ENCODE assay signal across 13 cellular contexts in genomic region chr21:38646213-38646837, GRCh38.
DNase-seq lines count a peak whose midpoint lies in the region; ATAC-seq, FAIRE-seq and TF ChIP-seq lines count a peak whose summit lies in the region.
"Had no signal": no experiment of that assay in that cellular context is flagged by ENCODE, and none has a peak within 500 bp of the region (broad histone marks: within the 10 kb centered on the region; RNA-seq: fewer than 3 reads in every experiment).

No MANE protein-coding gene starts in this region.

- no peak overlapping the region for H3K27ac ChIP-seq in K562 (ENCODE audit: extremely low read depth, low read depth, low read length)
- H3K27ac ChIP-seq: thyroid gland had no signal

- ATAC-seq in K562 (no peak), omental fat pad (ENCODE audit: low FRiP score) (peak; percentile 41), GM18517 (IDR thresholded peaks at IDR 0.05; ENCODE audit: unreplicated experiment) (no peak)

- no peaks in the 10 kb centered on the region for H3K36me3 Mint-ChIP-seq in HFFc6 (ENCODE audit: low read depth)

- POLR2A ChIA-PET in K562 (lab: Yijun Ruan, JAX): interaction anchor here (0.6 kb wide), 2 partner anchors 9 to 1303 kb away, joined by 3 to 4 read pairs; no protein-coding TSS in a partner anchor

- peaks cover 23 to 28% of the 10 kb centered on the region in 2 experiments for H3K27me3 ChIP-seq in K562 (ENCODE audit: control insufficient read depth in 2 of 2, insufficient read depth in 2 of 2, low read length in 2 of 2)
- H3K27me3 ChIP-seq: thyroid gland had no signal

- TF ChIP-seq CTCF in HFFc6 (IDR thresholded peaks at IDR 0.05) (no peak), K562 (IDR thresholded peaks at IDR 0.05 in 2 of 3, conservative IDR thresholded peaks at IDR 0.05 in 1 of 3; ENCODE audit: insufficient read depth in 2 of 3, low read depth in 1 of 3, low read length in 3 of 3) (no peak), omental fat pad (IDR thresholded peaks at IDR 0.05) (no peak)

- TF ChIP-seq POLR2A in K562 (conservative IDR thresholded peaks at IDR 0.05) (no peak), GM12891 (IDR thresholded peaks at IDR 0.05; ENCODE audit: low read depth, low read length) (no peak)

- no peak overlapping the region for H3K4me3 ChIP-seq in K562
- H3K4me3 ChIP-seq: thyroid gland had no signal

- H3K9me3 ChIP-seq in K562 (replicated peaks; ENCODE audit: control insufficient read depth, insufficient read depth, low read depth, low read length): no peaks in the 10 kb centered on the region
- H3K9me3 ChIP-seq: Caco-2, thyroid gland had no signal

- in situ Hi-C loops in K562 (cut with MboI): no loop called here

- 3% methylated on average over 5 of the region's 5 CpGs for WGBS in K562 (ENCODE audit: insufficient coverage, low coverage, missing lambda C conversion rate)

- H3K27ac Mint-ChIP-seq in HFFc6: peak overlapping the region; percentile 67; the same call in 1 of the 2 replicates
- H3K27ac Mint-ChIP-seq: activated B cell treated with CpG ODN at 0.5 μM for 24 hours had no signal

- peak overlapping the region; percentile 43 for H3K4me3 Mint-ChIP-seq in HFFc6
- H3K4me3 Mint-ChIP-seq: activated B cell treated with CpG ODN at 0.5 μM for 24 hours had no signal

- H3K4me1 ChIP-seq in K562 (replicated peaks in 1 of 2; ENCODE audit: control insufficient read depth in 2 of 2, insufficient read depth in 2 of 2, low read length in 2 of 2): peaks cover 0 to 2% of the 10 kb centered on the region in 2 experiments; a peak in 2 of 5 replicates
- H3K4me1 ChIP-seq: Caco-2, thyroid gland had no signal

- peaks cover 28% of the 10 kb centered on the region for H3K4me1 Mint-ChIP-seq in HFFc6 (ENCODE audit: low read depth)
- H3K4me1 Mint-ChIP-seq: activated B cell treated with CpG ODN at 0.5 μM for 24 hours had no signal

- CTCF ChIA-PET in K562 (lab: Yijun Ruan, JAX; ENCODE audit: low intra/inter-chr PET ratio): no interaction called here

- no peak overlapping the region for H2AFZ ChIP-seq in K562 (ENCODE audit: low read depth, low read length)

- H3K9me3 Mint-ChIP-seq in HFFc6: no peaks in the 10 kb centered on the region
- H3K9me3 Mint-ChIP-seq: activated B cell treated with CpG ODN at 0.5 μM for 24 hours had no signal

- no peak for TF ChIP-seq EP300 in K562 (IDR thresholded peaks at IDR 0.05; ENCODE audit: low read length)

- H3K36me3 ChIP-seq in K562 (ENCODE audit: control insufficient read depth, insufficient read depth, low read length): no peaks in the 10 kb centered on the region
- H3K36me3 ChIP-seq: thyroid gland had no signal

- peaks cover 33% of the 10 kb centered on the region for H3K27me3 Mint-ChIP-seq in HFFc6 (ENCODE audit: insufficient read depth)
- H3K27me3 Mint-ChIP-seq: activated B cell treated with CpG ODN at 0.5 μM for 24 hours had no signal

- H4K20me1 ChIP-seq in K562 (replicated peaks; ENCODE audit: control insufficient read depth, insufficient read depth, low read length): no peaks in the 10 kb centered on the region; the same call in 1 of the 2 replicates

- intact Hi-C loops in K562 (cut with micrococcal nuclease): no loop called here

- no peak overlapping the region for H3K4me2 ChIP-seq in K562 (ENCODE audit: insufficient read depth, low read length)

- no TSS peak for BruUV-seq in K562 (replicated peaks; lab: Mats Ljungman, UMichigan)

- no peak overlapping the region for H3K9ac ChIP-seq in K562 (ENCODE audit: insufficient read depth in 1 of 2, low read depth in 2 of 2, low read length in 2 of 2)

- H3K79me2 ChIP-seq in K562 (ENCODE audit: control insufficient read depth, insufficient read depth, low read length): no peaks in the 10 kb centered on the region

- DNase-seq in Daoy (ENCODE audit: low read depth): peak; percentile 80
- peak; percentile 59 for DNase-seq in HFFc6
- no peak for DNase-seq in K562 (ENCODE audit: extremely low read depth in 1 of 4, low spot score in 3 of 4)
- DNase-seq in omental fat pad (ENCODE audit: low spot score): no peak
- DNase-seq in germinal center (ENCODE audit: low spot score): no peak
- DNase-seq in GM12891 (ENCODE audit: insufficient read length, low spot score): no peak
- DNase-seq: activated B cell treated with CpG ODN at 0.5 μM for 24 hours, activated gamma-delta T cell treated with Interleukin-2 at 50 U/mL for 16 hours, Caco-2, islet precursor cell, Kasumi-1, thyroid gland had no signal

- TF ChIP-seq RAD21 in K562 (CRISPR knock-in tag; conservative IDR thresholded peaks at IDR 0.05 in 1 of 2, IDR thresholded peaks at IDR 0.05 in 1 of 2): no peak

- no peak for FAIRE-seq in K562 (lab: Jason Lieb, UNC)
- FAIRE-seq in GM12891 (lab: Jason Lieb, UNC): no peak

- H3K9me1 ChIP-seq in K562 (ENCODE audit: control insufficient read depth, insufficient read depth, low read length): no peaks in the 10 kb centered on the region

TF ChIP-seq in K562, 482 proteins besides CTCF, POLR2A, EP300 and RAD21:
- no peak for TF ChIP-seq STAT5A (IDR thresholded peaks at IDR 0.05; ENCODE audit: borderline replicate concordance, low read length)
- TF ChIP-seq EGR1 (conservative IDR thresholded peaks at IDR 0.05): peak; percentile 35; the same call in 1 of the 2 replicates

TF ChIP-seq in GM12891, 5 proteins besides CTCF, POLR2A, EP300 and RAD21:
- TF ChIP-seq SPI1 (IDR thresholded peaks at IDR 0.05; ENCODE audit: low read depth, low read length): no peak
- TF ChIP-seq POU2F2 (IDR thresholded peaks at IDR 0.05; ENCODE audit: low read depth, low read length): no peak
- TF ChIP-seq PAX5 (IDR thresholded peaks at IDR 0.05; ENCODE audit: insufficient read depth, low read length, severe bottlenecking): no peak
- no peak for TF ChIP-seq TAF1 (IDR thresholded peaks at IDR 0.05; ENCODE audit: low read depth, low read length)
- TF ChIP-seq POLR2AphosphoS5 (IDR thresholded peaks at IDR 0.05; ENCODE audit: low read depth, low read length): no peak

Comparison
In these comparisons a context has a peak if more than half of its experiments do, and no peak if none do; other contexts are left out.
1. DNase-seq: peak in Daoy (single experiment) and HFFc6 (single experiment); none in K562 (0 of 4), omental fat pad (single experiment), germinal center (single experiment) and GM12891 (single experiment).